Comparison of ENCODE assay signal across 19 cellular contexts in genomic region chrX:45845142-45845541, GRCh38.
DNase-seq lines count a peak whose midpoint lies in the region; ATAC-seq, FAIRE-seq and TF ChIP-seq lines count a peak whose summit lies in the region.
"Had no signal": no experiment of that assay in that cellular context is flagged by ENCODE, and none has a peak within 500 bp of the region (broad histone marks: within the 10 kb centered on the region; RNA-seq: fewer than 3 reads in every experiment).

No MANE protein-coding gene starts in this region.

- H3K27me3 ChIP-seq in HCT116 (ENCODE audit: insufficient read depth, low read length): no peaks in the 10 kb centered on the region
- no peaks in the 10 kb centered on the region for H3K27me3 ChIP-seq in astrocyte (ENCODE audit: insufficient read depth, low read length)

- H2AFZ ChIP-seq in HCT116 (ENCODE audit: low read depth, low read length, poor library complexity, severe bottlenecking) (no peak overlapping the region), astrocyte (ENCODE audit: low read depth, low read length) (no peak overlapping the region)

- H3K27ac Mint-ChIP-seq in activated naive CD4-positive, alpha-beta T cell treated with anti-CD3 and anti-CD28 coated beads for 36 hours: no peak overlapping the region
- H3K27ac Mint-ChIP-seq in activated naive CD4-positive, alpha-beta T cell treated with anti-CD3 and anti-CD28 coated beads, Interleukin-2, amount 10 ng/mL, durations not matched to agents 7 days and 5 days: no peak overlapping the region
- H3K27ac Mint-ChIP-seq in astrocyte (ENCODE audit: unreplicated experiment): no peak overlapping the region
- H3K27ac Mint-ChIP-seq: B cell; CD4-positive, alpha-beta T cell; HFFc6 had no signal

- H3K27me3 Mint-ChIP-seq in activated naive CD4-positive, alpha-beta T cell treated with anti-CD3 and anti-CD28 coated beads for 36 hours (ENCODE audit: low read depth): no peaks in the 10 kb centered on the region
- H3K27me3 Mint-ChIP-seq in activated naive CD4-positive, alpha-beta T cell treated with anti-CD3 and anti-CD28 coated beads, Interleukin-2, amount 10 ng/mL, durations not matched to agents 7 days and 5 days: no peaks in the 10 kb centered on the region
- H3K27me3 Mint-ChIP-seq in astrocyte (ENCODE audit: low read depth, unreplicated experiment): no peaks in the 10 kb centered on the region
- H3K27me3 Mint-ChIP-seq: CD4-positive, alpha-beta T cell had no signal

- H3K9ac ChIP-seq in HCT116 (ENCODE audit: low read length) (no peak overlapping the region), astrocyte (ENCODE audit: low read length) (no peak overlapping the region)

- FAIRE-seq in GM12891 (lab: Jason Lieb, UNC) (no peak), astrocyte (lab: Jason Lieb, UNC) (peak; percentile 56)
- FAIRE-seq: H1, K562 had no signal

- TF ChIP-seq RAD21 in HCT116 (IDR thresholded peaks at IDR 0.05; ENCODE audit: low read depth): no peak

- no TSS peak for BruUV-seq in HCT116 (replicated peaks; lab: Mats Ljungman, UMichigan)

- no peak overlapping the region for H3K4me3 Mint-ChIP-seq in activated naive CD4-positive, alpha-beta T cell treated with anti-CD3 and anti-CD28 coated beads for 36 hours
- H3K4me3 Mint-ChIP-seq in activated naive CD4-positive, alpha-beta T cell treated with anti-CD3 and anti-CD28 coated beads, Interleukin-2, amount 10 ng/mL, durations not matched to agents 7 days and 5 days: no peak overlapping the region
- H3K4me3 Mint-ChIP-seq in astrocyte (ENCODE audit: unreplicated experiment): no peak overlapping the region
- H3K4me3 Mint-ChIP-seq: B cell; CD4-positive, alpha-beta T cell; HFFc6 had no signal

- H3K4me3 ChIP-seq in HCT116 (replicated peaks in 1 of 2; ENCODE audit: low read depth in 1 of 2, low read length in 2 of 2) (no peak overlapping the region), astrocyte (ENCODE audit: insufficient read depth, low read depth, low read length) (no peak overlapping the region)
- H3K4me3 ChIP-seq: K562 had no signal

- intact Hi-C loops in activated naive CD4-positive, alpha-beta T cell treated with anti-CD3 and anti-CD28 coated beads for 36 hours (cut with micrococcal nuclease): loop anchor here (5.0 kb wide), 1 partner anchor 523 kb away; no protein-coding TSS in a partner anchor
- intact Hi-C loops in HCT116 (cut with micrococcal nuclease): loop anchor here (5.0 to 10.0 kb wide), 2 partner anchors 420 to 532 kb away; no protein-coding TSS in a partner anchor

- CTCF ChIA-PET in activated naive CD4-positive, alpha-beta T cell treated with anti-CD3 and anti-CD28 coated beads for 36 hours (lab: Charles Lee): interaction anchor here (1.0 kb wide), 1 partner anchor 21 kb away, joined by 3 read pairs; no protein-coding TSS in a partner anchor
- CTCF ChIA-PET in activated naive CD4-positive, alpha-beta T cell treated with anti-CD3 and anti-CD28 coated beads, Interleukin-2, amount 10 ng/mL, durations not matched to agents 7 days and 5 days (lab: Charles Lee): interaction anchor here (0.8 to 1.1 kb wide), 4 partner anchors 42 to 329 kb away, joined by 3 read pairs; no protein-coding TSS in a partner anchor
- CTCF ChIA-PET in HCT116 (lab: Charles Lee): no interaction called here

- peaks cover 98% of the 10 kb centered on the region for H3K79me2 ChIP-seq in HCT116 (ENCODE audit: insufficient read depth, low read length)
- H3K79me2 ChIP-seq in astrocyte (ENCODE audit: insufficient read depth, low read length): peaks cover 57% of the 10 kb centered on the region

- H3K4me1 ChIP-seq in HCT116 (ENCODE audit: control insufficient read depth in 1 of 2, insufficient read depth in 2 of 2, low read length in 2 of 2) (peaks cover 34 to 81% of the 10 kb centered on the region in 2 experiments), astrocyte (ENCODE audit: insufficient read depth, low read length) (peaks cover 15% of the 10 kb centered on the region)

- POLR2A ChIA-PET in HCT116 (lab: Charles Lee): no interaction called here

- H3K27ac ChIP-seq in HCT116 (ENCODE audit: low read depth, low read length) (no peak overlapping the region), astrocyte (ENCODE audit: low read depth, low read length) (no peak overlapping the region)

- peak; percentile 13 for DNase-seq in activated naive CD4-positive, alpha-beta T cell treated with anti-CD3 and anti-CD28 coated beads for 36 hours
- no peak for DNase-seq in activated naive CD4-positive, alpha-beta T cell treated with anti-CD3 and anti-CD28 coated beads, Interleukin-2, amount 10 ng/mL, durations not matched to agents 7 days and 5 days
- DNase-seq in GM12891 (ENCODE audit: insufficient read length, low spot score): no peak
- DNase-seq in HCT116 (ENCODE audit: low read depth, low spot score): no peak
- no peak for DNase-seq in astrocyte (ENCODE audit: low read depth)
- DNase-seq in GM19240 (ENCODE audit: insufficient read length, low spot score): no peak
- DNase-seq in medulla oblongata (ENCODE audit: extremely low spot score): no peak
- DNase-seq: CD4-positive, alpha-beta T cell; HFFc6; MV-4-11; NCI-H1417 treated with DMSO at 0.1 percent for 48 hours; NCI-H2029; NCI-H510A; NCI-H82 had no signal

- TF ChIP-seq CTCF in HCT116 (IDR thresholded peaks at IDR 0.05 in 2 of 3, conservative IDR thresholded peaks at IDR 0.05 in 1 of 3; ENCODE audit: borderline replicate concordance in 1 of 3, insufficient read depth in 1 of 3, low read depth in 2 of 3, low read length in 2 of 3) (no peak), astrocyte (IDR thresholded peaks at IDR 0.05; ENCODE audit: insufficient read depth, low read depth, low read length) (no peak)

- H3K4me2 ChIP-seq in HCT116 (ENCODE audit: low read length) (0 out of 2 replicates have a peak overlapping the region, but pooled peaks have one; percentile 14), astrocyte (ENCODE audit: low read length) (no peak overlapping the region)

- H4K20me1 ChIP-seq in HCT116 (ENCODE audit: insufficient read depth) (peaks cover 20% of the 10 kb centered on the region; the same call in 1 of the 2 replicates), astrocyte (ENCODE audit: insufficient read depth, low read length) (no peaks in the 10 kb centered on the region)

- ATAC-seq in HCT116: no peak
- no peak for ATAC-seq in GM18907 (IDR thresholded peaks at IDR 0.05; ENCODE audit: unreplicated experiment)
- ATAC-seq: K562, Panc1 had no signal

- peaks cover 54% of the 10 kb centered on the region for H3K4me1 Mint-ChIP-seq in activated naive CD4-positive, alpha-beta T cell treated with anti-CD3 and anti-CD28 coated beads for 36 hours (ENCODE audit: low read depth)
- peaks cover 45% of the 10 kb centered on the region for H3K4me1 Mint-ChIP-seq in activated naive CD4-positive, alpha-beta T cell treated with anti-CD3 and anti-CD28 coated beads, Interleukin-2, amount 10 ng/mL, durations not matched to agents 7 days and 5 days
- H3K4me1 Mint-ChIP-seq in astrocyte (ENCODE audit: low read depth, unreplicated experiment): peaks cover 29% of the 10 kb centered on the region

- H3K9me2 ChIP-seq in HCT116 (ENCODE audit: insufficient read depth): no peaks in the 10 kb centered on the region

- H3K9me3 ChIP-seq in HCT116 (ENCODE audit: control insufficient read depth in 1 of 2, insufficient read depth in 1 of 2, low read depth in 1 of 2, low read length in 2 of 2) (no peaks in the 10 kb centered on the region), astrocyte (ENCODE audit: insufficient read depth, low read depth, low read length) (no peaks in the 10 kb centered on the region)

- H3K36me3 ChIP-seq in HCT116 (ENCODE audit: control insufficient read depth in 1 of 2, insufficient read depth in 2 of 2, low read length in 2 of 2) (peaks cover 11 to 65% of the 10 kb centered on the region in 2 experiments; a peak in 3 of 4 replicates), astrocyte (ENCODE audit: insufficient read depth, low read length) (peaks cover 12% of the 10 kb centered on the region)

- H3K9me3 Mint-ChIP-seq in activated naive CD4-positive, alpha-beta T cell treated with anti-CD3 and anti-CD28 coated beads for 36 hours: no peaks in the 10 kb centered on the region
- H3K9me3 Mint-ChIP-seq in activated naive CD4-positive, alpha-beta T cell treated with anti-CD3 and anti-CD28 coated beads, Interleukin-2, amount 10 ng/mL, durations not matched to agents 7 days and 5 days: no peaks in the 10 kb centered on the region
- H3K9me3 Mint-ChIP-seq in astrocyte (ENCODE audit: unreplicated experiment): no peaks in the 10 kb centered on the region
- H3K9me3 Mint-ChIP-seq: CD4-positive, alpha-beta T cell; HFFc6 had no signal

- TF ChIP-seq POLR2A in GM12891 (IDR thresholded peaks at IDR 0.05; ENCODE audit: low read depth, low read length) (no peak), HCT116 (IDR thresholded peaks at IDR 0.05; ENCODE audit: borderline replicate concordance, extremely low read depth, insufficient read depth, insufficient read length) (no peak)

- peaks cover 56% of the 10 kb centered on the region for H3K36me3 Mint-ChIP-seq in activated naive CD4-positive, alpha-beta T cell treated with anti-CD3 and anti-CD28 coated beads for 36 hours (ENCODE audit: low read depth)
- peaks cover 43% of the 10 kb centered on the region for H3K36me3 Mint-ChIP-seq in activated naive CD4-positive, alpha-beta T cell treated with anti-CD3 and anti-CD28 coated beads, Interleukin-2, amount 10 ng/mL, durations not matched to agents 7 days and 5 days
- H3K36me3 Mint-ChIP-seq in astrocyte (ENCODE audit: low read depth, unreplicated experiment): peaks cover 3% of the 10 kb centered on the region

- RAD21 ChIA-PET in HCT116 (lab: Charles Lee; ENCODE audit: low non-redundant PET in 1 of 2, low total read pairs in 2 of 2, uncharacterized antibody in 2 of 2, unreplicated experiment in 2 of 2): no interaction called here

TF ChIP-seq in GM12891, 5 proteins besides CTCF, POLR2A, EP300 and RAD21:
- TF ChIP-seq SPI1 (IDR thresholded peaks at IDR 0.05; ENCODE audit: low read depth, low read length) (peak; percentile 53), PAX5 (IDR thresholded peaks at IDR 0.05; ENCODE audit: insufficient read depth, low read length, severe bottlenecking) (no peak)
